In the genomic region with DNA sequence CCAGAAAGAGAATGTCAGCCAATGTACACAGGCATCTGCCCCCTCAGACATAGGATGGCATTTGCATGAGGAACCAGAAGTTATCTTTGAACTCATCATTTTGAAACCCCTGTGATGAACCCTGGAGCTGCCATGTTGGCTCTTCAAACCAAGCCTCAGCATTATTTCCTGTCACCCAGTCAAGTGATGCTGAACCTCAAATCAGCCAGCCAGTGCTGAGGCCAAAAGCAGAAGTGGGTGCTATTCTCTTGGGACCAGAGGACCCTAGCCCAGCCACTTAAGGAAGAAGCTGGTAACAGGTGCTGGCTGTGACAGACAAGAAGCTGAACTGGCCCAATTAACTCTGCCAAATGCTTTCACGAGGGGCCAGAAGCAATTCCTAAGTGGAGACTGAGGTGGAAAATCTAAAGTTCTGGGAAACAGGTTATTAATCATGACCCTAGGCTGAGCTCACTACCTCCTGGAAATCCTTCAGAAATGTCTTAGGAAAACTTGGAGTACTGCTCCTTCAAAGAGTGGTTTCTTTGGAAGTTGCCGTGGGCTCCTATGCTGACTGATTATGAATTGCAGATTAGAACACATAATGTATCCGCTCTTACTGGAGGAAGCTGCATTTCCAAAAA, we compare ENCODE assay signal across 8 cellular contexts. TPM values are rescaled to one million over a fixed set of nuclear protein-coding genes. Genes with fewer than 3 reads are reported as not detected.
DNase-seq lines count a peak whose midpoint lies in the region; ATAC-seq and TF ChIP-seq lines count a peak whose summit lies in the region.

No MANE protein-coding gene starts in this region.

- H3K36me3 Mint-ChIP-seq in effector memory CD8-positive, alpha-beta T cell (ENCODE audit: insufficient read depth) = no peaks in the 10 kb centered on the region

- H2BK12ac ChIP-seq in mesenchymal stem cell (ENCODE audit: low read length in 2 of 2) = peak overlapping the region in 1 of 2 experiments; percentile 12

- no peak overlapping the region for H3K18ac ChIP-seq in mesenchymal stem cell (ENCODE audit: low read depth in 1 of 2, low read length in 2 of 2)

- H4K91ac ChIP-seq in mesenchymal stem cell (ENCODE audit: low read length) = no peak overlapping the region

- H4K8ac ChIP-seq in mesenchymal stem cell (ENCODE audit: low read length) = no peak overlapping the region

- H2BK15ac ChIP-seq in mesenchymal stem cell (ENCODE audit: low read depth, poor library complexity, severe bottlenecking) = no peak overlapping the region

- DNase-seq in GM06990 (ENCODE audit: extremely low read depth, insufficient read length) (peak; percentile 79), DMS153 treated with DMSO at 0.1 percent for 48 hours (lab: John Stamatoyannopoulos, UW; ENCODE audit: unreplicated experiment) (no peak), mesenchymal stem cell (no peak), lower leg skin (ENCODE audit: low spot score in 2 of 2) (no peak), NCI-H1417 treated with DMSO at 0.1 percent for 48 hours (lab: John Stamatoyannopoulos, UW) (no peak)
- DNase-seq in effector memory CD8-positive, alpha-beta T cell = no peak

- 95% methylated on average over 3 of the region's 3 CpGs for WGBS in mesenchymal stem cell
- 77 to 81% methylated on average over 3 of the region's 3 CpGs for WGBS in lower leg skin, 2 donors

- H2BK5ac ChIP-seq in mesenchymal stem cell (ENCODE audit: low read depth, low read length, poor library complexity, severe bottlenecking) = no peak overlapping the region

- H3K79me1 ChIP-seq in mesenchymal stem cell (replicated peaks; ENCODE audit: low read length, poor library complexity, severe bottlenecking) = peaks cover 13% of the 10 kb centered on the region

- no peak overlapping the region for H2BK120ac ChIP-seq in mesenchymal stem cell (ENCODE audit: low read depth, low read length)

- H2AFZ ChIP-seq in mesenchymal stem cell (ENCODE audit: low read depth, low read length) = no peak overlapping the region

- no peak for TF ChIP-seq POLR2A in lower leg skin (IDR thresholded peaks at IDR 0.05)

- no peak overlapping the region for H2AK5ac ChIP-seq in mesenchymal stem cell (ENCODE audit: low read length, severe bottlenecking)

- H3K4ac ChIP-seq in mesenchymal stem cell (ENCODE audit: low read depth in 1 of 2, low read length in 2 of 2) = no peak overlapping the region

- no peak overlapping the region for H3K9ac ChIP-seq in mesenchymal stem cell (ENCODE audit: low read length)

- H3K27ac Mint-ChIP-seq in effector memory CD8-positive, alpha-beta T cell = no peak overlapping the region

- H3K27me3 ChIP-seq in GM06990 (replicated peaks; ENCODE audit: control insufficient read depth, insufficient read depth, low read length) = no peaks in the 10 kb centered on the region
- H3K27me3 ChIP-seq in mesenchymal stem cell (ENCODE audit: control insufficient read depth in 1 of 2, insufficient read depth in 1 of 2, low read length in 2 of 2) = no peaks in the 10 kb centered on the region

- H3K4me1 ChIP-seq in mesenchymal stem cell (ENCODE audit: control insufficient read depth, insufficient read depth, low read depth, low read length) = peaks cover 13% of the 10 kb centered on the region

- H3K4me1 Mint-ChIP-seq in effector memory CD8-positive, alpha-beta T cell (ENCODE audit: low read depth in 2 of 2) = peaks cover 0 to under 1% of the 10 kb centered on the region in 2 donors

- H3K23ac ChIP-seq in mesenchymal stem cell (ENCODE audit: low read length in 2 of 2) = no peak overlapping the region

- H3K4me3 Mint-ChIP-seq in effector memory CD8-positive, alpha-beta T cell = no peak overlapping the region

- no peaks in the 10 kb centered on the region for H3K9me3 Mint-ChIP-seq in effector memory CD8-positive, alpha-beta T cell

- peaks cover 13 to 24% of the 10 kb centered on the region in 2 donors for H3K27me3 Mint-ChIP-seq in effector memory CD8-positive, alpha-beta T cell

- intact Hi-C loops in lower leg skin (cut with DNase I; ENCODE audit: low total_unique reads) = no loop called here

- H3K4me2 ChIP-seq in mesenchymal stem cell (ENCODE audit: low read length, poor library complexity, severe bottlenecking) = no peak overlapping the region

- ATAC-seq in GM19395 (IDR thresholded peaks at IDR 0.05; ENCODE audit: unreplicated experiment) (peak; percentile 52), HG03280 (IDR thresholded peaks at IDR 0.05; ENCODE audit: unreplicated experiment) (peak; percentile 62)
- ATAC-seq in effector memory CD8-positive, alpha-beta T cell (replicated peaks) = peak; percentile 63

- no peaks in the 10 kb centered on the region for H3K9me3 ChIP-seq in mesenchymal stem cell (ENCODE audit: control insufficient read depth, low read length)

- no peak overlapping the region for H3K27ac ChIP-seq in mesenchymal stem cell (ENCODE audit: low read length, poor library complexity, severe bottlenecking)

- H3K4me3 ChIP-seq in GM06990 (replicated peaks; ENCODE audit: low read depth, low read length) = peak overlapping the region; percentile 36
- H3K4me3 ChIP-seq in mesenchymal stem cell (ENCODE audit: insufficient read depth in 1 of 2, low read depth in 1 of 2, low read length in 2 of 2) = peak overlapping the region in 1 of 2 experiments; percentile 88
- no peak overlapping the region for H3K4me3 ChIP-seq in lower leg skin (ENCODE audit: low read depth, poor library complexity, severe bottlenecking)

- H3K14ac ChIP-seq in mesenchymal stem cell (ENCODE audit: low read length in 2 of 2) = no peak overlapping the region

- TF ChIP-seq CTCF in GM06990 (IDR thresholded peaks at IDR 0.05; ENCODE audit: insufficient read depth, low read length, poor library complexity, severe bottlenecking) (no peak), lower leg skin (IDR thresholded peaks at IDR 0.05) (no peak)

- H3K36me3 ChIP-seq in GM06990 (ENCODE audit: control insufficient read depth, insufficient read depth, low read length) (no peaks in the 10 kb centered on the region; the same call in 1 of the 2 replicates), mesenchymal stem cell (ENCODE audit: control insufficient read depth in 1 of 2, insufficient read depth in 2 of 2, low read depth in 1 of 2, low read length in 2 of 2) (peaks cover 6 to 48% of the 10 kb centered on the region in 2 experiments)

RNA-seq across cellular contexts. Expression of a gene that starts 4.0 kb away (rescaled TPM):
- 95.4 TPM for polyA plus RNA-seq in mesenchymal stem cell (2013, experiment 1 of 2)
- 96.7 TPM for polyA plus RNA-seq in mesenchymal stem cell (2013, experiment 2 of 2)
- total RNA-seq in lower leg skin = 10 to 100 TPM; 21.5 to 42.6 (median 28.2) TPM
